34 cellular contexts compared by ENCODE assay signal in genomic region chr3:20147374-20147773, GRCh38. TPM values are rescaled to one million over a fixed set of nuclear protein-coding genes. Genes with fewer than 3 reads are reported as not detected.
"Had no signal": no experiment of that assay in that cellular context is flagged by ENCODE, and none has a peak within 500 bp of the region (broad histone marks: within the 10 kb centered on the region; RNA-seq: fewer than 3 reads in every experiment).

No MANE protein-coding gene starts in this region.

- H3K4me3 Mint-ChIP-seq: activated CD4-positive, alpha-beta memory T cell treated with anti-CD3 and anti-CD28 coated beads for 36 hours; naive thymus-derived CD4-positive, alpha-beta T cell; neural progenitor cell; T-helper 1 cell treated with Interleukin-12 subunit alpha and Interleukin-12 subunit beta and Interleukin-4 antibody, amounts not matched to agents 30 μg/mL and 1 μg/mL, for 36 hours had no signal

- H3K4me3 ChIP-seq: body of pancreas, cardiac muscle cell, coronary artery, dorsolateral prefrontal cortex, left ventricle myocardium inferior, lung, neural progenitor cell, thoracic aorta, uterus had no signal

- H3K27ac Mint-ChIP-seq: activated CD4-positive, alpha-beta memory T cell treated with anti-CD3 and anti-CD28 coated beads for 36 hours; activated naive CD4-positive, alpha-beta T cell treated with anti-CD3 and anti-CD28 coated beads, Interleukin-2, amount 50 U/mL, for 72 hours; neural progenitor cell; T-helper 1 cell treated with Interleukin-12 subunit alpha and Interleukin-12 subunit beta and Interleukin-4 antibody, amounts not matched to agents 30 μg/mL and 1 μg/mL, for 36 hours had no signal

- H3K79me2 ChIP-seq: parathyroid adenoma had no signal

- H3K9me2 ChIP-seq: SK-N-SH had no signal

- H3K4me1 ChIP-seq: body of pancreas, parathyroid adenoma, uterus had no signal

- H3K27me3 Mint-ChIP-seq: activated CD4-positive, alpha-beta memory T cell treated with anti-CD3 and anti-CD28 coated beads for 36 hours; naive thymus-derived CD4-positive, alpha-beta T cell had no signal

- DNase-seq: activated CD4-positive, alpha-beta memory T cell treated with anti-CD3 and anti-CD28 coated beads for 36 hours; activated CD4-positive, alpha-beta T cell treated with anti-CD3 and anti-CD28 coated beads for 48 hours; activated CD8-positive, alpha-beta memory T cell treated with anti-CD3 and anti-CD28 coated beads, Interleukin-2, amount 50 U/mL, for 4 hours; activated naive CD4-positive, alpha-beta T cell; activated T-cell treated with anti-CD3 and anti-CD28 coated beads, Interleukin-2, amount 50 U/mL, for 48 hours; aorta; body of pancreas; cerebellar nuclear complex; dorsolateral prefrontal cortex; effector memory CD4-positive, alpha-beta T cell; foreskin melanocyte; left ventricle myocardium inferior; mesendoderm; naive thymus-derived CD4-positive, alpha-beta T cell; occipital lobe; right cardiac atrium; SK-N-SH; stimulated activated CD4-positive, alpha-beta T cell treated with anti-CD3 and anti-CD28 coated beads, Interleukin-2, amount 100 ng/mL, for 48 hours; stimulated activated naive CD8-positive, alpha-beta T cell treated with anti-CD3 and anti-CD28 coated beads, Interleukin-15, Interleukin-2, amounts not matched to agents 100 U/mL and 50 U/mL, for 24 hours; SW 1271; T-helper 9 cell; trophoblast cell; uterus had no signal

- H3K4me2 ChIP-seq: neural progenitor cell, SK-N-SH had no signal

- H3K9me3 Mint-ChIP-seq: activated CD4-positive, alpha-beta memory T cell treated with anti-CD3 and anti-CD28 coated beads for 36 hours; neural progenitor cell had no signal

- H2AFZ ChIP-seq: neural progenitor cell, parathyroid adenoma had no signal

- H3K27ac ChIP-seq: body of pancreas, cardiac muscle cell, coronary artery, left ventricle myocardium inferior, neural progenitor cell, parathyroid adenoma, thoracic aorta, uterus, VCaP had no signal

- H3K36me3 ChIP-seq: uterus had no signal

- H3K9me3 ChIP-seq: body of pancreas, left ventricle myocardium inferior, SK-N-SH, thoracic aorta, uterus had no signal

- H3K9ac ChIP-seq: neural progenitor cell, parathyroid adenoma, SK-N-SH had no signal

- FAIRE-seq: islet of Langerhans, TTC549 had no signal

- ATAC-seq: activated naive CD4-positive, alpha-beta T cell treated with anti-CD3 and anti-CD28 coated beads, Interleukin-2, amount 50 U/mL, for 72 hours; body of pancreas; naive thymus-derived CD4-positive, alpha-beta T cell; right cardiac atrium; stimulated activated naive CD8-positive, alpha-beta T cell treated with anti-CD3 and anti-CD28 coated beads, Interleukin-15, Interleukin-2, amounts not matched to agents 100 U/mL and 50 U/mL, for 24 hours had no signal

- H3K27me3 ChIP-seq: body of pancreas, cardiac muscle cell, dorsolateral prefrontal cortex, neural progenitor cell, uterus had no signal

RNA-seq across cellular contexts. Expression of gene SGO1, which starts 38.6 kb away (rescaled TPM):
- polyA plus RNA-seq: right cardiac atrium had no signal
